18 cellular contexts compared by ENCODE assay signal in the genomic region with DNA sequence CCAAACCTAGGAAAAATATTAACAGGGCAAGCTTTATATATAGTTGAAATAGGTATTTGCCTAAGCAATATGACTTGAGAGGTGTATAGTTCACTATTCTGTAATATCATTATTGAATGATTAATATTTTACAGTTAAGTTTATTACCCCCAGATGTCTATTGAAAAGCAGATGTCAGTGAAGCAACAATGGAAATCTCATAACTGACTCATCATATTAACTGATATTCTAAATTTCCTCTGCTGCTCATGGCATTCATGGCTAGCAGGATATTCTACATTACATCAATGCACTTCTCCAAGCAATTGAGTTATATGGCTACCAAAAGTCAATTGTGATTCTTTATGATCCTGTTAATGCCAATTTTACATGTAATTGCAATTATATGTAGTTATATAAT. TPM values are rescaled to one million over a fixed set of nuclear protein-coding genes. Genes with fewer than 3 reads are reported as not detected.
"Had no signal": no experiment of that assay in that cellular context is flagged by ENCODE, and none has a peak within 500 bp of the region (broad histone marks: within the 10 kb centered on the region; RNA-seq: fewer than 3 reads in every experiment).

No MANE protein-coding gene starts in this region.

- DNase-seq: activated CD4-positive, alpha-beta T cell treated with anti-CD3 and anti-CD28 coated beads for 48 hours; activated CD4-positive, alpha-beta T cell treated with anti-CD3 and anti-CD28 coated beads, Interleukin-2, amount 50 U/mL, for 48 hours; activated CD4-positive, CD25-positive, alpha-beta regulatory T cell treated with anti-CD3 and anti-CD28 coated beads, Interleukin-2, amount 50 U/mL, for 72 hours; activated CD8-positive, alpha-beta memory T cell treated with anti-CD3 and anti-CD28 coated beads, Interleukin-2, amount 10 ng/mL, durations not matched to agents 7 days and 5 days; activated gamma-delta T cell treated with Interleukin-2 at 50 U/mL for 16 hours; activated naive CD4-positive, alpha-beta T cell treated with anti-CD3 and anti-CD28 coated beads, Interleukin-2, amount 10 ng/mL, durations not matched to agents 7 days and 5 days; activated naive CD8-positive, alpha-beta T cell treated with anti-CD3 and anti-CD28 coated beads for 36 hours; activated T-cell treated with anti-CD3 and anti-CD28 coated beads, Interleukin-2, amount 50 U/mL, for 24 hours; anterior cingulate cortex; caudate nucleus; NCI-H1048; NCI-H146; NCI-H187 treated with DMSO at 0.1 percent for 48 hours; NCI-H2081 treated with DMSO at 0.1 percent for 48 hours; NCI-H446; NCI-H524; SHP77 treated with DMSO at 0.1 percent for 48 hours had no signal

RNA-seq across cellular contexts. Expression of gene STYK1, which starts 50.7 kb away (rescaled TPM):
- total RNA-seq: SK-MEL-5 had no signal
